In genomic region chr19:51552996-51553725, GRCh38 we compare ENCODE assay signal across 8 cellular contexts. TPM values are rescaled to one million over a fixed set of nuclear protein-coding genes. Genes with fewer than 3 reads are reported as not detected.
DNase-seq lines count a peak whose midpoint lies in the region; ATAC-seq, FAIRE-seq and TF ChIP-seq lines count a peak whose summit lies in the region.
"Had no signal": no experiment of that assay in that cellular context is flagged by ENCODE, and none has a peak within 500 bp of the region (broad histone marks: within the 10 kb centered on the region; RNA-seq: fewer than 3 reads in every experiment).

No MANE protein-coding gene starts in this region.

- POLR2A ChIA-PET in K562 (lab: Yijun Ruan, JAX): interaction anchor here (0.7 kb wide), 1 partner anchor 11 kb away, joined by 3 read pairs; no protein-coding TSS in a partner anchor

- H3K9me1 ChIP-seq in K562 (ENCODE audit: control insufficient read depth, insufficient read depth, low read length): no peaks in the 10 kb centered on the region

- TF ChIP-seq CTCF in Peyer's patch (IDR thresholded peaks at IDR 0.05) (no peak), K562 (IDR thresholded peaks at IDR 0.05 in 2 of 3, conservative IDR thresholded peaks at IDR 0.05 in 1 of 3; ENCODE audit: insufficient read depth in 2 of 3, low read depth in 1 of 3, low read length in 3 of 3) (no peak; a peak in 1 of 6 replicates), kidney (IDR thresholded peaks at IDR 0.05; ENCODE audit: borderline replicate concordance, extremely low read depth, insufficient read depth) (no peak)

- TF ChIP-seq RAD21 in K562 (CRISPR knock-in tag; conservative IDR thresholded peaks at IDR 0.05 in 1 of 2, IDR thresholded peaks at IDR 0.05 in 1 of 2): peak in 1 of 2 experiments; percentile 42; a peak in 2 of 4 replicates

- in situ Hi-C loops in HAP-1 (cut with MboI; ENCODE audit: low sequenced_read_pairs): no loop called here
- in situ Hi-C loops in K562 (cut with MboI): no loop called here

- no peak for TF ChIP-seq POLR2A in Peyer's patch (IDR thresholded peaks at IDR 0.05)
- TF ChIP-seq POLR2A in K562 (conservative IDR thresholded peaks at IDR 0.05): no peak

- no peaks in the 10 kb centered on the region for H3K36me3 ChIP-seq in HAP-1 (replicated peaks)
- H3K36me3 ChIP-seq in Peyer's patch: no peaks in the 10 kb centered on the region
- H3K36me3 ChIP-seq in K562 (ENCODE audit: control insufficient read depth, insufficient read depth, low read length): peaks cover 14% of the 10 kb centered on the region; the same call in 2 of the 3 replicates
- no peaks in the 10 kb centered on the region for H3K36me3 ChIP-seq in kidney (ENCODE audit: control insufficient read depth in 1 of 2, insufficient read depth in 2 of 2, low read length in 2 of 2)

- DNase-seq in HAP-1 (ENCODE audit: low spot score in 2 of 2) (peak; percentile 6 to 86), Peyer's patch (peak in 2 of 3 donors; percentile 61 to 70), K562 (ENCODE audit: extremely low read depth in 1 of 4, low spot score in 3 of 4) (peak; percentile 85 to 96 (median 90)), kidney (peak; percentile 80)
- DNase-seq in stimulated activated CD8-positive, alpha-beta memory T cell treated with anti-CD3 and anti-CD28 coated beads, Interleukin-2, amount 100 ng/mL, for 48 hours (ENCODE audit: low read depth in 2 of 2): peak; percentile 24 to 41

- CTCF ChIA-PET in K562 (lab: Yijun Ruan, JAX; ENCODE audit: low intra/inter-chr PET ratio): no interaction called here

- peak; percentile 89 for FAIRE-seq in K562 (lab: Jason Lieb, UNC)
- FAIRE-seq in kidney (lab: Jason Lieb, UNC): no peak
- FAIRE-seq: keratinocyte had no signal

- H3K79me2 ChIP-seq in K562 (ENCODE audit: control insufficient read depth, insufficient read depth, low read length): peaks cover 77% of the 10 kb centered on the region

- WGBS in K562 (ENCODE audit: insufficient coverage, low coverage, missing lambda C conversion rate): 3% methylated on average over 19 of the region's 20 CpGs

- BruUV-seq in K562 (replicated peaks; lab: Mats Ljungman, UMichigan): no TSS peak

- no peaks in the 10 kb centered on the region for H3K4me1 ChIP-seq in HAP-1
- peaks cover 0 to under 1% (median 0%) of the 10 kb centered on the region in 4 donors for H3K4me1 ChIP-seq in Peyer's patch
- H3K4me1 ChIP-seq in K562 (replicated peaks in 1 of 2; ENCODE audit: control insufficient read depth in 2 of 2, insufficient read depth in 2 of 2, low read length in 2 of 2): peaks cover 23% of the 10 kb centered on the region in 2 experiments
- no peaks in the 10 kb centered on the region for H3K4me1 ChIP-seq in kidney (ENCODE audit: control insufficient read depth in 1 of 2, insufficient read depth in 1 of 2, low read depth in 1 of 2, low read length in 2 of 2)

- peak overlapping the region; percentile 98 for H3K4me2 ChIP-seq in K562 (ENCODE audit: insufficient read depth, low read length)

- H3K9me3 ChIP-seq in HAP-1: no peaks in the 10 kb centered on the region
- no peaks in the 10 kb centered on the region for H3K9me3 ChIP-seq in Peyer's patch
- H3K9me3 ChIP-seq in K562 (replicated peaks; ENCODE audit: control insufficient read depth, insufficient read depth, low read depth, low read length): no peaks in the 10 kb centered on the region
- no peaks in the 10 kb centered on the region for H3K9me3 ChIP-seq in kidney (ENCODE audit: control insufficient read depth in 1 of 2, low read length in 2 of 2)

- no peak overlapping the region for H3K4me3 ChIP-seq in HAP-1
- H3K4me3 ChIP-seq in Peyer's patch: no peak overlapping the region
- H3K4me3 ChIP-seq in K562: peak overlapping the region; percentile 51
- H3K4me3 ChIP-seq in kidney (ENCODE audit: low read length in 2 of 2): no peak overlapping the region

- peak; percentile 55 for ATAC-seq in K562
- no peak for ATAC-seq in GM21529 (IDR thresholded peaks at IDR 0.05; ENCODE audit: unreplicated experiment)
- ATAC-seq in HG03175 (IDR thresholded peaks at IDR 0.05; ENCODE audit: unreplicated experiment): no peak

- H3K27me3 ChIP-seq in HAP-1 (ENCODE audit: low read depth): no peaks in the 10 kb centered on the region
- no peaks in the 10 kb centered on the region for H3K27me3 ChIP-seq in Peyer's patch
- H3K27me3 ChIP-seq in K562 (ENCODE audit: control insufficient read depth in 2 of 2, insufficient read depth in 2 of 2, low read length in 2 of 2): no peaks in the 10 kb centered on the region

- no peak overlapping the region for H2AFZ ChIP-seq in K562 (ENCODE audit: low read depth, low read length)

- TF ChIP-seq EP300 in K562 (IDR thresholded peaks at IDR 0.05; ENCODE audit: low read length): peak; percentile 35

- intact Hi-C loops in K562 (cut with micrococcal nuclease) (loop anchor here (2.0 to 5.0 kb wide), 2 partner anchors 14 to 54 kb away; no protein-coding TSS in a partner anchor), kidney (cut with DNase I) (no loop called here)

- no peaks in the 10 kb centered on the region for H4K20me1 ChIP-seq in K562 (replicated peaks; ENCODE audit: control insufficient read depth, insufficient read depth, low read length)

- no peak overlapping the region for H3K27ac ChIP-seq in Peyer's patch
- H3K27ac ChIP-seq in K562 (ENCODE audit: extremely low read depth, low read depth, low read length): no peak overlapping the region
- H3K27ac ChIP-seq in kidney (ENCODE audit: low read depth in 2 of 2, low read length in 2 of 2): no peak overlapping the region

- H3K9ac ChIP-seq in K562 (ENCODE audit: insufficient read depth in 1 of 2, low read depth in 2 of 2, low read length in 2 of 2): peak overlapping the region in 1 of 2 experiments; percentile 2; a peak in 2 of 4 replicates
- no peak overlapping the region for H3K9ac ChIP-seq in kidney (ENCODE audit: low read length in 2 of 2)

RNA-seq across cellular contexts. Expression of gene ZNF175, which starts 17.9 kb away (rescaled TPM):
- total RNA-seq in Peyer's patch (10 to 100 TPM; 11.9 to 27.2 (median 16.0) TPM), K562 (2014; rRNA removed) (5.8 and 6.6 TPM in 2 replicates), K562 (2014; rRNA removed; fragmentation: Illumina TruSeq; extraction: Trizol) (19.0 and 22.1 TPM in 2 replicates), K562 (2015; rRNA removed; fragmentation: Illumina TruSeq; extraction: Trizol) (13.9 and 14.0 TPM in 2 replicates), K562 (2021) (19.5 and 23.7 TPM in 2 replicates), kidney (20.1 TPM)
- total RNA-seq in K562 (2011; cell fraction: chromatin; rRNA removed; ENCODE audit: low replicate concordance): 53.3 and 97.8 TPM in 2 replicates
- total RNA-seq in K562 (2011; cell fraction: nucleolus; rRNA removed): 31.9 and 40.5 TPM in 2 replicates
- total RNA-seq in K562 (2011; cell fraction: nucleoplasm; rRNA removed): 60.0 and 79.1 TPM in 2 replicates
- polyA plus RNA-seq in K562 (2011; rRNA removed) (37.1 and 37.9 TPM in 2 replicates), K562 (2014; fragmentation: Illumina TruSeq; extraction: Trizol) (17.5 and 21.4 TPM in 2 replicates), K562 (2014; fragmentation: Nextera tagmentation; extraction: Ambion mirVana) (1 to 10 TPM; 3.7 to 4.4 TPM), K562 (2014; rRNA removed) (11.1 and 12.8 TPM in 2 replicates), kidney (ENCODE audit: insufficient read depth, low read depth, low replicate concordance) (3.3 TPM)
- 5.6 and 11.8 TPM in 2 replicates for polyA plus RNA-seq in K562 (2011; cell fraction: cytosol; rRNA removed)
- polyA plus RNA-seq in K562 (2011; cell fraction: nucleus; rRNA removed): 40.2 and 52.7 TPM in 2 replicates
- 23.6 and 33.7 TPM in 2 replicates for polyA plus RNA-seq in K562 (2012)
- polyA minus RNA-seq in K562 (2011; rRNA and poly(A)+ RNA removed): 38.3 and 54.3 TPM in 2 replicates
- 13.5 and 26.7 TPM in 2 replicates for polyA minus RNA-seq in K562 (2011; cell fraction: cytosol; rRNA and poly(A)+ RNA removed)
- polyA minus RNA-seq in K562 (2011; cell fraction: nucleus; rRNA and poly(A)+ RNA removed): 19.4 and 42.9 TPM in 2 replicates

RNA-seq across cellular contexts. Expression of gene SIGLEC6, which starts 21.7 kb away (rescaled TPM):
- total RNA-seq in Peyer's patch: 10 to 100 TPM in 1 of 4 donors, 1 to 10 TPM in 2, not detected in 1; 2.7 to 19.8 (median 6.8) TPM
- 0.67 TPM in 1 of 2 replicates, not detected in the other for total RNA-seq in K562 (2011; cell fraction: chromatin; rRNA removed; ENCODE audit: low replicate concordance)
- 0.26 and 0.67 TPM in 2 replicates for total RNA-seq in K562 (2011; cell fraction: nucleolus; rRNA removed)
- 0.46 and 0.51 TPM in 2 replicates for total RNA-seq in K562 (2011; cell fraction: nucleoplasm; rRNA removed)
- total RNA-seq in K562 (2014; rRNA removed): 1.00 and 1.0 TPM in 2 replicates
- total RNA-seq in K562 (2014; rRNA removed; fragmentation: Illumina TruSeq; extraction: Trizol): 0.73 TPM in 2 replicates
- 17.5 and 21.9 TPM in 2 replicates for total RNA-seq in K562 (2015; rRNA removed; fragmentation: Illumina TruSeq; extraction: Trizol)
- total RNA-seq in K562 (2021): 0.58 and 0.71 TPM in 2 replicates
- 0.57 and 1.8 TPM in 2 replicates for polyA plus RNA-seq in K562 (2011; rRNA removed)
- 0.49 and 1.0 TPM in 2 replicates for polyA plus RNA-seq in K562 (2011; cell fraction: cytosol; rRNA removed)
- polyA plus RNA-seq in K562 (2011; cell fraction: nucleus; rRNA removed): 1.4 and 2.2 TPM in 2 replicates
- polyA plus RNA-seq in K562 (2012): 7.2 and 41.7 TPM in 2 replicates
- polyA plus RNA-seq in K562 (2014; fragmentation: Illumina TruSeq; extraction: Trizol): 0.59 and 0.65 TPM in 2 replicates
- polyA plus RNA-seq in K562 (2014; fragmentation: Nextera tagmentation; extraction: Ambion mirVana): under 1 TPM; 0.03 to 0.13 TPM
- 0.77 and 0.81 TPM in 2 replicates for polyA plus RNA-seq in K562 (2014; rRNA removed)
- 0.81 and 1.6 TPM in 2 replicates for polyA minus RNA-seq in K562 (2011; rRNA and poly(A)+ RNA removed)
- polyA minus RNA-seq in K562 (2011; cell fraction: cytosol; rRNA and poly(A)+ RNA removed): not detected in 2 replicates
- 0.27 and 1.4 TPM in 2 replicates for polyA minus RNA-seq in K562 (2011; cell fraction: nucleus; rRNA and poly(A)+ RNA removed)
- 4.8 TPM for total RNA-seq in kidney
- not detected for polyA plus RNA-seq in kidney (ENCODE audit: insufficient read depth, low read depth, low replicate concordance)
- polyA plus RNA-seq: keratinocyte had no signal

RNA-seq across cellular contexts. Expression of gene SIGLEC12, which starts 51.6 kb away (rescaled TPM):
- total RNA-seq in Peyer's patch (1 to 10 TPM in 2 of 4 donors, not detected in 2; 2.5 to 3.3 TPM), K562 (2014; rRNA removed) (0.45 and 0.69 TPM in 2 replicates), K562 (2014; rRNA removed; fragmentation: Illumina TruSeq; extraction: Trizol) (0.26 and 0.33 TPM in 2 replicates), K562 (2015; rRNA removed; fragmentation: Illumina TruSeq; extraction: Trizol) (0.83 and 0.90 TPM in 2 replicates), K562 (2021) (0.69 and 0.83 TPM in 2 replicates), kidney (0.66 TPM)
- 1.7 and 3.3 TPM in 2 replicates for total RNA-seq in K562 (2011; cell fraction: chromatin; rRNA removed; ENCODE audit: low replicate concordance)
- total RNA-seq in K562 (2011; cell fraction: nucleolus; rRNA removed): 3.0 TPM in 2 replicates
- total RNA-seq in K562 (2011; cell fraction: nucleoplasm; rRNA removed): 2.5 and 2.7 TPM in 2 replicates
- polyA plus RNA-seq in K562 (2011; rRNA removed) (1.3 and 3.1 TPM in 2 replicates), K562 (2014; fragmentation: Illumina TruSeq; extraction: Trizol) (0.61 and 1.3 TPM in 2 replicates), K562 (2014; fragmentation: Nextera tagmentation; extraction: Ambion mirVana) (under 1 TPM; 0.08 to 0.10 TPM), K562 (2014; rRNA removed) (0.54 and 0.85 TPM in 2 replicates), kidney (ENCODE audit: insufficient read depth, low read depth, low replicate concordance) (not detected)
- polyA plus RNA-seq in K562 (2011; cell fraction: cytosol; rRNA removed): 1.9 and 2.3 TPM in 2 replicates
- polyA plus RNA-seq in K562 (2011; cell fraction: nucleus; rRNA removed): 7.8 and 9.4 TPM in 2 replicates
- 0.90 and 2.6 TPM in 2 replicates for polyA plus RNA-seq in K562 (2012)
- polyA minus RNA-seq in K562 (2011; rRNA and poly(A)+ RNA removed): 2.0 and 2.7 TPM in 2 replicates
- 1.5 TPM in 1 of 2 replicates, not detected in the other for polyA minus RNA-seq in K562 (2011; cell fraction: cytosol; rRNA and poly(A)+ RNA removed)
- 2.7 and 6.8 TPM in 2 replicates for polyA minus RNA-seq in K562 (2011; cell fraction: nucleus; rRNA and poly(A)+ RNA removed)
- polyA plus RNA-seq: keratinocyte had no signal

Comparison
In these comparisons a context has a peak if more than half of its experiments do, and no peak if none do; other contexts are left out.
1. DNase-seq: peak in every context shown above with its lines; median percentile 90 in K562; 80 in kidney; 66 in Peyer's patch; 46 in HAP-1; 32 in stimulated activated CD8-positive, alpha-beta memory T cell treated with anti-CD3 and anti-CD28 coated beads, Interleukin-2, amount 100 ng/mL, for 48 hours.